Comparison of ENCODE assay signal across 1 cellular context in genomic region chr20:14991023-14991422, GRCh38.
TF ChIP-seq lines count a peak whose summit lies in the region.

No MANE protein-coding gene starts in this region.

TF ChIP-seq in A549, 52 proteins besides CTCF, POLR2A, EP300 and RAD21 (continued from another document):
- TF ChIP-seq RARB (CRISPR knock-in tag; IDR thresholded peaks at IDR 0.05), result no peak
- TF ChIP-seq FOSB (CRISPR knock-in tag; IDR thresholded peaks at IDR 0.05), result no peak
- TF ChIP-seq NFE2L2 (conservative IDR thresholded peaks at IDR 0.05; ENCODE audit: low read length), result no peak
- no peak for TF ChIP-seq RNF2 (IDR thresholded peaks at IDR 0.05; ENCODE audit: borderline replicate concordance, low read depth)
- TF ChIP-seq SREBF2 (IDR thresholded peaks at IDR 0.05), result no peak
- no peak for TF ChIP-seq HOXB13 (CRISPR knock-in tag; IDR thresholded peaks at IDR 0.05; ENCODE audit: low read depth)
- no peak for TF ChIP-seq FOXS1 (CRISPR knock-in tag; IDR thresholded peaks at IDR 0.05)
- no peak for TF ChIP-seq BHLHE40 (IDR thresholded peaks at IDR 0.05; ENCODE audit: low read depth, low read length)
- peak; percentile 52; the same call in 1 of the 3 replicates for TF ChIP-seq SMC3 (IDR thresholded peaks at IDR 0.05)
- no peak for TF ChIP-seq HOXA7 (CRISPR knock-in tag; IDR thresholded peaks at IDR 0.05)
- no peak for TF ChIP-seq HDAC2 (IDR thresholded peaks at IDR 0.05)
- peak; percentile 69 for TF ChIP-seq GATA3 (IDR thresholded peaks at IDR 0.05; ENCODE audit: borderline replicate concordance)
- no peak for TF ChIP-seq CBX8 (IDR thresholded peaks at IDR 0.05)
- peak; percentile 65 to 69; a peak in 4 of 5 replicates for TF ChIP-seq JUN (IDR thresholded peaks at IDR 0.05)
- no peak for TF ChIP-seq ZNF302 (CRISPR knock-in tag; IDR thresholded peaks at IDR 0.05)
- TF ChIP-seq HEYL (CRISPR knock-in tag; IDR thresholded peaks at IDR 0.05), result no peak
- no peak for TF ChIP-seq MAFK (IDR thresholded peaks at IDR 0.05; ENCODE audit: partially characterized antibody)
- no peak for TF ChIP-seq ATOH8 (CRISPR knock-in tag; IDR thresholded peaks at IDR 0.05; ENCODE audit: low read depth)
- TF ChIP-seq, protein P1, sequence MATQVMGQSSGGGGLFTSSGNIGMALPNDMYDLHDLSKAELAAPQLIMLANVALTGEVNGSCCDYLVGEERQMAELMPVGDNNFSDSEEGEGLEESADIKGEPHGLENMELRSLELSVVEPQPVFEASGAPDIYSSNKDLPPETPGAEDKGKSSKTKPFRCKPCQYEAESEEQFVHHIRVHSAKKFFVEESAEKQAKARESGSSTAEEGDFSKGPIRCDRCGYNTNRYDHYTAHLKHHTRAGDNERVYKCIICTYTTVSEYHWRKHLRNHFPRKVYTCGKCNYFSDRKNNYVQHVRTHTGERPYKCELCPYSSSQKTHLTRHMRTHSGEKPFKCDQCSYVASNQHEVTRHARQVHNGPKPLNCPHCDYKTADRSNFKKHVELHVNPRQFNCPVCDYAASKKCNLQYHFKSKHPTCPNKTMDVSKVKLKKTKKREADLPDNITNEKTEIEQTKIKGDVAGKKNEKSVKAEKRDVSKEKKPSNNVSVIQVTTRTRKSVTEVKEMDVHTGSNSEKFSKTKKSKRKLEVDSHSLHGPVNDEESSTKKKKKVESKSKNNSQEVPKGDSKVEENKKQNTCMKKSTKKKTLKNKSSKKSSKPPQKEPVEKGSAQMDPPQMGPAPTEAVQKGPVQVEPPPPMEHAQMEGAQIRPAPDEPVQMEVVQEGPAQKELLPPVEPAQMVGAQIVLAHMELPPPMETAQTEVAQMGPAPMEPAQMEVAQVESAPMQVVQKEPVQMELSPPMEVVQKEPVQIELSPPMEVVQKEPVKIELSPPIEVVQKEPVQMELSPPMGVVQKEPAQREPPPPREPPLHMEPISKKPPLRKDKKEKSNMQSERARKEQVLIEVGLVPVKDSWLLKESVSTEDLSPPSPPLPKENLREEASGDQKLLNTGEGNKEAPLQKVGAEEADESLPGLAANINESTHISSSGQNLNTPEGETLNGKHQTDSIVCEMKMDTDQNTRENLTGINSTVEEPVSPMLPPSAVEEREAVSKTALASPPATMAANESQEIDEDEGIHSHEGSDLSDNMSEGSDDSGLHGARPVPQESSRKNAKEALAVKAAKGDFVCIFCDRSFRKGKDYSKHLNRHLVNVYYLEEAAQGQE (IDR thresholded peaks at IDR 0.05), result no peak
- no peak for TF ChIP-seq CHD4 (IDR thresholded peaks at IDR 0.05; ENCODE audit: borderline replicate concordance)
- peak; percentile 83; the same call in 1 of the 3 replicates for TF ChIP-seq BCL3 (IDR thresholded peaks at IDR 0.05)
- peak; percentile 76 to 89 for TF ChIP-seq CEBPB (IDR thresholded peaks at IDR 0.05)
- TF ChIP-seq, protein P2, sequence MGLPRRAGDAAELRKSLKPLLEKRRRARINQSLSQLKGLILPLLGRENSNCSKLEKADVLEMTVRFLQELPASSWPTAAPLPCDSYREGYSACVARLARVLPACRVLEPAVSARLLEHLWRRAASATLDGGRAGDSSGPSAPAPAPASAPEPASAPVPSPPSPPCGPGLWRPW (IDR thresholded peaks at IDR 0.05), result peak; percentile 87
- TF ChIP-seq ZFP36 (IDR thresholded peaks at IDR 0.05; ENCODE audit: borderline replicate concordance, partially characterized antibody), result no peak
- TF ChIP-seq PHF8 (IDR thresholded peaks at IDR 0.05; ENCODE audit: borderline replicate concordance, low read depth), result no peak
- no peak for TF ChIP-seq E2F6 (IDR thresholded peaks at IDR 0.05; ENCODE audit: borderline replicate concordance, low read depth)
- TF ChIP-seq, protein P3, sequence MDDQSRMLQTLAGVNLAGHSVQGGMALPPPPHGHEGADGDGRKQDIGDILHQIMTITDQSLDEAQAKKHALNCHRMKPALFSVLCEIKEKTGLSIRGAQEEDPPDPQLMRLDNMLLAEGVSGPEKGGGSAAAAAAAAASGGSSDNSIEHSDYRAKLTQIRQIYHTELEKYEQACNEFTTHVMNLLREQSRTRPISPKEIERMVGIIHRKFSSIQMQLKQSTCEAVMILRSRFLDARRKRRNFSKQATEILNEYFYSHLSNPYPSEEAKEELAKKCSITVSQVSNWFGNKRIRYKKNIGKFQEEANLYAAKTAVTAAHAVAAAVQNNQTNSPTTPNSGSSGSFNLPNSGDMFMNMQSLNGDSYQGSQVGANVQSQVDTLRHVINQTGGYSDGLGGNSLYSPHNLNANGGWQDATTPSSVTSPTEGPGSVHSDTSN (IDR thresholded peaks at IDR 0.05), result no peak
- TF ChIP-seq ESRRA (IDR thresholded peaks at IDR 0.05; ENCODE audit: borderline replicate concordance, low read length), result no peak
- TF ChIP-seq FOSL2 (IDR thresholded peaks at IDR 0.05), result peak; percentile 56; the same call in 1 of the 2 replicates
- peak; percentile 74 for TF ChIP-seq FOSL2 (CRISPR knock-in tag; IDR thresholded peaks at IDR 0.05)
- TF ChIP-seq ZSCAN20 (CRISPR knock-in tag; IDR thresholded peaks at IDR 0.05), result no peak
- TF ChIP-seq, protein P4, sequence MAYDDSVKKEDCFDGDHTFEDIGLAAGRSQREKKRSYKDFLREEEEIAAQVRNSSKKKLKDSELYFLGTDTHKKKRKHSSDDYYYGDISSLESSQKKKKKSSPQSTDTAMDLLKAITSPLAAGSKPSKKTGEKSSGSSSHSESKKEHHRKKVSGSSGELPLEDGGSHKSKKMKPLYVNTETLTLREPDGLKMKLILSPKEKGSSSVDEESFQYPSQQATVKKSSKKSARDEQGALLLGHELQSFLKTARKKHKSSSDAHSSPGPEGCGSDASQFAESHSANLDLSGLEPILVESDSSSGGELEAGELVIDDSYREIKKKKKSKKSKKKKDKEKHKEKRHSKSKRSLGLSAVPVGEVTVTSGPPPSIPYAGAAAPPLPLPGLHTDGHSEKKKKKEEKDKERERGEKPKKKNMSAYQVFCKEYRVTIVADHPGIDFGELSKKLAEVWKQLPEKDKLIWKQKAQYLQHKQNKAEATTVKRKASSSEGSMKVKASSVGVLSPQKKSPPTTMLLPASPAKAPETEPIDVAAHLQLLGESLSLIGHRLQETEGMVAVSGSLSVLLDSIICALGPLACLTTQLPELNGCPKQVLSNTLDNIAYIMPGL (CRISPR knock-in tag; IDR thresholded peaks at IDR 0.05; ENCODE audit: borderline replicate concordance), result no peak
- peak; percentile 46; the same call in 1 of the 2 replicates for TF ChIP-seq HOXB5 (CRISPR knock-in tag; IDR thresholded peaks at IDR 0.05)
- no peak for TF ChIP-seq RCOR1 (IDR thresholded peaks at IDR 0.05; ENCODE audit: low read depth, low read length)
- no peak for TF ChIP-seq NR3C1 (IDR thresholded peaks at IDR 0.05)
- no peak for TF ChIP-seq KDM1A (IDR thresholded peaks at IDR 0.05; ENCODE audit: low read depth)
- TF ChIP-seq JUNB (IDR thresholded peaks at IDR 0.05), result peak; percentile 78
